15 cellular contexts compared by ENCODE assay signal in the genomic region with DNA sequence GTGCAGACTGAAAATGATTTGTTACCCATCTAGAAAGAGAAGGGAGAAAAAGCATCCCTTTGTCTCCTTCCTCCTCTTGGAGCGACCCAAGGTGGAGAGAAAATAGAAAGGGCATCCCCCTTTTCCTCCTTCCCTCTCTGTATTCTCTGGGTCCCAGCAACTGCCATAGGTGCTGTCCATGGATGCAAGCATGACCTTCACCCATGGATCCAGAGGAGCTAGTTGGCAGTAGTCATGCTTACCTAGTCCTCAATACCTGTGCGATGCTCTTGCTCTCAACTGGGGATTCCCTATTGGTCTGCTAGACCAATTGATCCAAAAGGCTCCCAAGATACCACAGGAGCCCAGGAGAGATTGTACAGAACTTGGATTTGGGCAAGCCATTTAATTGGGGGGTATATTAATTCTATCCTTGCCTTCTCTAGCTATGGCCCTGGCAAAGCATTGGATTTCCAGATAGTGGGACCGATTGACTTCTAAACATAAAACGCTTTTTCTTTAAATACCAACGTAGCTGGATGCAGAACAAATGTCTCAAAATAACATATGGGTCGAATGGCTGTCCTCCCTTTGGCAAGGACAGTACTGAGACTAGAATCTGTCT.
DNase-seq lines count a peak whose midpoint lies in the region; TF ChIP-seq lines count a peak whose summit lies in the region.
"Had no signal": no experiment of that assay in that cellular context is flagged by ENCODE, and none has a peak within 500 bp of the region (broad histone marks: within the 10 kb centered on the region; RNA-seq: fewer than 3 reads in every experiment).

No MANE protein-coding gene starts in this region.

- H2BK120ac ChIP-seq in mesendoderm (ENCODE audit: low read depth, low read length): no peak overlapping the region

- H4K5ac ChIP-seq in mesendoderm (ENCODE audit: low read length): no peak overlapping the region

- H3K36me3 ChIP-seq in mammary epithelial cell (ENCODE audit: insufficient read depth, low read length) (no peaks in the 10 kb centered on the region), mesendoderm (ENCODE audit: control insufficient read depth, insufficient read depth, low read length) (no peaks in the 10 kb centered on the region)
- H3K36me3 ChIP-seq: SJSA1 had no signal

- H3K4me2 ChIP-seq in mammary epithelial cell (ENCODE audit: insufficient read depth, low read depth, low read length) (no peak overlapping the region), mesendoderm (ENCODE audit: low read length) (no peak overlapping the region)
- H3K4me2 ChIP-seq: A549 had no signal

- dilution Hi-C loops in mammary epithelial cell (cut with HindIII; ENCODE audit: low sequenced_read_pairs): no loop called here

- H3K27ac ChIP-seq in mammary epithelial cell (ENCODE audit: insufficient read depth, low read depth, low read length) (no peak overlapping the region), mesendoderm (ENCODE audit: low read depth, low read length) (no peak overlapping the region)
- H3K27ac ChIP-seq: A549, SJSA1 had no signal

- H3K4me3 ChIP-seq in mammary epithelial cell (replicated peaks in 1 of 3; ENCODE audit: insufficient read depth in 1 of 3, low read depth in 2 of 3, low read length in 3 of 3): no peak overlapping the region
- no peak overlapping the region for H3K4me3 ChIP-seq in mesendoderm (ENCODE audit: low read length)
- H3K4me3 ChIP-seq: A549, SJSA1 had no signal

- H2AFZ ChIP-seq in mammary epithelial cell (ENCODE audit: low read depth, low read length): no peak overlapping the region

- in situ Hi-C loops in mammary epithelial cell (cut with MboI; ENCODE audit: low sequenced_read_pairs in 2 of 2): no loop called here

- no peaks in the 10 kb centered on the region for H3K79me2 ChIP-seq in mammary epithelial cell (ENCODE audit: insufficient read depth, low read length)
- H3K79me2 ChIP-seq in mesendoderm (ENCODE audit: control insufficient read depth, insufficient read depth, low read length): no peaks in the 10 kb centered on the region

- H3K9ac ChIP-seq in mammary epithelial cell (ENCODE audit: insufficient read depth, low read length): no peak overlapping the region
- H3K9ac ChIP-seq in mesendoderm (ENCODE audit: low read length): no peak overlapping the region

- no peak overlapping the region for H3K23ac ChIP-seq in mesendoderm (ENCODE audit: low read length)

- CTCF ChIA-PET in mammary epithelial cell (lab: Charles Lee; ENCODE audit: low non-redundant PET): no interaction called here

- no peak overlapping the region for H3K4ac ChIP-seq in mesendoderm (ENCODE audit: low read depth, low read length)

- peaks cover 38% of the 10 kb centered on the region for H3K9me3 ChIP-seq in mammary epithelial cell (replicated peaks; ENCODE audit: insufficient read depth, low read length)

- H3K18ac ChIP-seq in mesendoderm (ENCODE audit: low read length): no peak overlapping the region

- no peaks in the 10 kb centered on the region for H4K20me1 ChIP-seq in mammary epithelial cell (ENCODE audit: insufficient read depth, low read length)

- H3K27me3 ChIP-seq in mammary epithelial cell (ENCODE audit: insufficient read depth, low read length) (no peaks in the 10 kb centered on the region), mesendoderm (ENCODE audit: insufficient read depth, low read length, poor library complexity) (no peaks in the 10 kb centered on the region)
- H3K27me3 ChIP-seq: SJSA1 had no signal

- no peak overlapping the region for H2BK5ac ChIP-seq in mesendoderm (ENCODE audit: low read length)

- BruUV-seq in mammary epithelial cell (replicated peaks; lab: Mats Ljungman, UMichigan): no TSS peak

- H3K4me1 ChIP-seq in mammary epithelial cell (ENCODE audit: insufficient read depth, low read length): no peaks in the 10 kb centered on the region
- no peaks in the 10 kb centered on the region for H3K4me1 ChIP-seq in mesendoderm (ENCODE audit: control insufficient read depth, low read depth, low read length)
- H3K4me1 ChIP-seq: A549, SJSA1 had no signal

- DNase-seq in NCI-H1092 (lab: John Stamatoyannopoulos, UW) (peak; percentile 4), NCI-H1092 treated with DMSO at 0.1 percent for 48 hours (lab: John Stamatoyannopoulos, UW) (no peak), Kasumi-1 (lab: John Stamatoyannopoulos, UW) (peak; percentile 3 to 32), mammary epithelial cell (peak; percentile 25), mesendoderm (peak; percentile 18), medulla oblongata (ENCODE audit: extremely low spot score) (no peak), KG1 (lab: John Stamatoyannopoulos, UW) (no peak)
- DNase-seq in activated CD8-positive, alpha-beta memory T cell treated with anti-CD3 and anti-CD28 coated beads for 24 hours: no peak
- DNase-seq: central memory CD4-positive, alpha-beta T cell; DMS153; natural killer cell; NCI-H510A treated with DMSO at 0.1 percent for 48 hours; trophoblast cell had no signal

- 36% methylated on average over 6 of the region's 6 CpGs for WGBS in mammary epithelial cell (ENCODE audit: low coverage, missing lambda C conversion rate)
- no CpG with 5 or more reads among the region's 6 CpGs for WGBS in mesendoderm (ENCODE audit: extremely low coverage, insufficient coverage, low lambda C conversion rate)

- no peak overlapping the region for H2BK15ac ChIP-seq in mesendoderm (replicated peaks; ENCODE audit: low read depth)

- H4K8ac ChIP-seq in mesendoderm (ENCODE audit: low read depth, low read length): no peak overlapping the region

- H2AK5ac ChIP-seq in mesendoderm (ENCODE audit: low read length): no peak overlapping the region

- no peak overlapping the region for H3K56ac ChIP-seq in mesendoderm (ENCODE audit: low read length)

- H3K79me1 ChIP-seq in mesendoderm (ENCODE audit: low read length): no peaks in the 10 kb centered on the region

- intact Hi-C loops in mammary epithelial cell (cut with micrococcal nuclease): no loop called here

- no peak for TF ChIP-seq CTCF in mammary epithelial cell (conservative IDR thresholded peaks at IDR 0.05 in 1 of 2, IDR thresholded peaks at IDR 0.05 in 1 of 2; ENCODE audit: extremely low read depth in 1 of 2, insufficient read depth in 1 of 2, low read depth in 1 of 2, low read length in 2 of 2)

Comparison
In these comparisons a context has a peak if more than half of its experiments do, and no peak if none do; other contexts are left out.
1. DNase-seq: peak in NCI-H1092 (single experiment), Kasumi-1 (2 of 2), mammary epithelial cell (single experiment) and mesendoderm (single experiment); none in NCI-H1092 treated with DMSO at 0.1 percent for 48 hours (single experiment), medulla oblongata (single experiment), activated CD8-positive, alpha-beta memory T cell treated with anti-CD3 and anti-CD28 coated beads for 24 hours (single experiment) and KG1 (single experiment).